1 cellular context compared by ENCODE assay signal in the genomic region with DNA sequence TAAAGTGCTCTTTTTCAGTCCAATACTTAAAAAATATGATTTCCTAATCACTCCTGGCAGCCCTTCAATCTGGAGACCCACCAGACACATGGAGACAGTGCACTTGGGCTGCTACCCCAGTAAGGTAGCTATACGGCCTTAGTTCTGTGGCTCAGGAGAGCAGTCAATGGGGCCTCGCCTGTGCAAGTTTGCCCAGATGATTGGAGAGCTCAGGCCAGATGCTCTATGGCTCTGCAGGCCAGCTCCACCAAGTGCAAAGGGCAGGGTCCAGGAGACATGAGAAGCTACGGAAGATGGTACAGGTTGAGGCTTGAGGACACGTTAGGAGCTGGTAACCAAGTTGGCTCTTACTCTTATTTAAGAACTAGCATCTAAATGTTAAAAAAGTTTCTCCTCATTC.
TF ChIP-seq lines count a peak whose summit lies in the region.

No MANE protein-coding gene starts in this region.

TF ChIP-seq in HepG2, 621 proteins besides CTCF, POLR2A, EP300 and RAD21 (continues in another document):
- TF ChIP-seq ZFP90 (CRISPR knock-in tag; IDR thresholded peaks at IDR 0.05; ENCODE audit: borderline replicate concordance) (no peak), ZNF468 (CRISPR knock-in tag; IDR thresholded peaks at IDR 0.05) (no peak), NAIF1 (CRISPR knock-in tag; IDR thresholded peaks at IDR 0.05; ENCODE audit: borderline replicate concordance) (no peak), ZNF598 (CRISPR knock-in tag; IDR thresholded peaks at IDR 0.05; ENCODE audit: borderline replicate concordance) (peak; percentile 40; the same call in 1 of the 2 replicates), SRY (CRISPR knock-in tag; IDR thresholded peaks at IDR 0.05) (no peak), ZNF737 (CRISPR knock-in tag; IDR thresholded peaks at IDR 0.05; ENCODE audit: borderline replicate concordance) (no peak), ZNF550 (CRISPR knock-in tag; IDR thresholded peaks at IDR 0.05; ENCODE audit: borderline replicate concordance) (no peak), MTA3 (CRISPR knock-in tag; IDR thresholded peaks at IDR 0.05) (no peak), MIER3 (CRISPR knock-in tag; IDR thresholded peaks at IDR 0.05; ENCODE audit: borderline replicate concordance) (no peak), ETV6 (CRISPR knock-in tag; conservative IDR thresholded peaks at IDR 0.05) (no peak), KDM4B (CRISPR knock-in tag; IDR thresholded peaks at IDR 0.05) (no peak), ZFP36 (IDR thresholded peaks at IDR 0.05; ENCODE audit: borderline replicate concordance, low read depth, low read length, partially characterized antibody) (no peak)
- TF ChIP-seq, protein P1, sequence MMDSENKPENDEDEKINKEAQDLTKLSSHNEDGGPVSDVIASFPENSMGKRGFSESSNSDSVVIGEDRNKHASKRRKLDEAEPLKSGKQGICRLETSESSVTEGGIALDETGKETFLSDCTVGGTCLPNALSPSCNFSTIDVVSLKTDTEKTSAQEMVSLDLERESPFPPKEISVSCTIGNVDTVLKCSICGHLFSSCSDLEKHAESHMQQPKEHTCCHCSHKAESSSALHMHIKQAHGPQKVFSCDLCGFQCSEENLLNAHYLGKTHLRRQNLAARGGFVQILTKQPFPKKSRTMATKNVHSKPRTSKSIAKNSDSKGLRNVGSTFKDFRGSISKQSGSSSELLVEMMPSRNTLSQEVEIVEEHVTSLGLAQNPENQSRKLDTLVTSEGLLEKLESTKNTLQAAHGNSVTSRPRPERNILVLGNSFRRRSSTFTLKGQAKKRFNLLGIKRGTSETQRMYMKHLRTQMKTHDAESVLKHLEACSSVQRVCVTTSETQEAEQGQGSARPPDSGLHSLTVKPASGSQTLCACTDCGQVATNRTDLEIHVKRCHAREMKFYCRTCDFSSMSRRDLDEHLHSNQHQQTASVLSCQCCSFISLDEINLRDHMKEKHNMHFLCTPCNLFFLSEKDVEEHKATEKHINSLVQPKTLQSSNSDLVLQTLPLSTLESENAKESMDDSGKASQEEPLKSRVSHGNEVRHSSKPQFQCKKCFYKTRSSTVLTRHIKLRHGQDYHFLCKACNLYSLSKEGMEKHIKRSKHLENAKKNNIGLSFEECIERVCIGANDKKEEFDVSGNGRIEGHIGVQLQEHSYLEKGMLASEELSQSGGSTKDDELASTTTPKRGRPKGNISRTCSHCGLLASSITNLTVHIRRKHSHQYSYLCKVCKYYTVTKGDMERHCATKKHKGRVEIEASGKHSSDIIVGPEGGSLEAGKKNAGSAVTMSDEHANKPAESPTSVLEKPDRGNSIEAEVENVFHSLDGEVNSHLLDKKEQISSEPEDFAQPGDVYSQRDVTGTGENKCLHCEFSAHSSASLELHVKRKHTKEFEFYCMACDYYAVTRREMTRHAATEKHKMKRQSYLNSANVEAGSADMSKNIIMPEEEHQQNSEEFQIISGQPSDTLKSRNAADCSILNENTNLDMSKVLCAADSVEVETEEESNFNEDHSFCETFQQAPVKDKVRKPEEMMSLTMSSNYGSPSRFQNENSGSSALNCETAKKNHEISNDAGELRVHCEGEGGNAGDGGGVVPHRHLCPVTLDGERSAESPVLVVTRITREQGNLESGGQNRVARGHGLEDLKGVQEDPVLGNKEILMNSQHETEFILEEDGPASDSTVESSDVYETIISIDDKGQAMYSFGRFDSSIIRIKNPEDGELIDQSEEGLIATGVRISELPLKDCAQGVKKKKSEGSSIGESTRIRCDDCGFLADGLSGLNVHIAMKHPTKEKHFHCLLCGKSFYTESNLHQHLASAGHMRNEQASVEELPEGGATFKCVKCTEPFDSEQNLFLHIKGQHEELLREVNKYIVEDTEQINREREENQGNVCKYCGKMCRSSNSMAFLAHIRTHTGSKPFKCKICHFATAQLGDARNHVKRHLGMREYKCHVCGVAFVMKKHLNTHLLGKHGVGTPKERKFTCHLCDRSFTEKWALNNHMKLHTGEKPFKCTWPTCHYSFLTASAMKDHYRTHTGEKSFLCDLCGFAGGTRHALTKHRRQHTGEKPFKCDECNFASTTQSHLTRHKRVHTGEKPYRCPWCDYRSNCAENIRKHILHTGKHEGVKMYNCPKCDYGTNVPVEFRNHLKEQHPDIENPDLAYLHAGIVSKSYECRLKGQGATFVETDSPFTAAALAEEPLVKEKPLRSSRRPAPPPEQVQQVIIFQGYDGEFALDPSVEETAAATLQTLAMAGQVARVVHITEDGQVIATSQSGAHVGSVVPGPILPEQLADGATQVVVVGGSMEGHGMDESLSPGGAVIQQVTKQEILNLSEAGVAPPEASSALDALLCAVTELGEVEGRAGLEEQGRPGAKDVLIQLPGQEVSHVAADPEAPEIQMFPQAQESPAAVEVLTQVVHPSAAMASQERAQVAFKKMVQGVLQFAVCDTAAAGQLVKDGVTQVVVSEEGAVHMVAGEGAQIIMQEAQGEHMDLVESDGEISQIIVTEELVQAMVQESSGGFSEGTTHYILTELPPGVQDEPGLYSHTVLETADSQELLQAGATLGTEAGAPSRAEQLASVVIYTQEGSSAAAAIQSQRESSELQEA (CRISPR knock-in tag; IDR thresholded peaks at IDR 0.05; ENCODE audit: not compliant biosample characterization), result no peak
- TF ChIP-seq, protein P2, sequence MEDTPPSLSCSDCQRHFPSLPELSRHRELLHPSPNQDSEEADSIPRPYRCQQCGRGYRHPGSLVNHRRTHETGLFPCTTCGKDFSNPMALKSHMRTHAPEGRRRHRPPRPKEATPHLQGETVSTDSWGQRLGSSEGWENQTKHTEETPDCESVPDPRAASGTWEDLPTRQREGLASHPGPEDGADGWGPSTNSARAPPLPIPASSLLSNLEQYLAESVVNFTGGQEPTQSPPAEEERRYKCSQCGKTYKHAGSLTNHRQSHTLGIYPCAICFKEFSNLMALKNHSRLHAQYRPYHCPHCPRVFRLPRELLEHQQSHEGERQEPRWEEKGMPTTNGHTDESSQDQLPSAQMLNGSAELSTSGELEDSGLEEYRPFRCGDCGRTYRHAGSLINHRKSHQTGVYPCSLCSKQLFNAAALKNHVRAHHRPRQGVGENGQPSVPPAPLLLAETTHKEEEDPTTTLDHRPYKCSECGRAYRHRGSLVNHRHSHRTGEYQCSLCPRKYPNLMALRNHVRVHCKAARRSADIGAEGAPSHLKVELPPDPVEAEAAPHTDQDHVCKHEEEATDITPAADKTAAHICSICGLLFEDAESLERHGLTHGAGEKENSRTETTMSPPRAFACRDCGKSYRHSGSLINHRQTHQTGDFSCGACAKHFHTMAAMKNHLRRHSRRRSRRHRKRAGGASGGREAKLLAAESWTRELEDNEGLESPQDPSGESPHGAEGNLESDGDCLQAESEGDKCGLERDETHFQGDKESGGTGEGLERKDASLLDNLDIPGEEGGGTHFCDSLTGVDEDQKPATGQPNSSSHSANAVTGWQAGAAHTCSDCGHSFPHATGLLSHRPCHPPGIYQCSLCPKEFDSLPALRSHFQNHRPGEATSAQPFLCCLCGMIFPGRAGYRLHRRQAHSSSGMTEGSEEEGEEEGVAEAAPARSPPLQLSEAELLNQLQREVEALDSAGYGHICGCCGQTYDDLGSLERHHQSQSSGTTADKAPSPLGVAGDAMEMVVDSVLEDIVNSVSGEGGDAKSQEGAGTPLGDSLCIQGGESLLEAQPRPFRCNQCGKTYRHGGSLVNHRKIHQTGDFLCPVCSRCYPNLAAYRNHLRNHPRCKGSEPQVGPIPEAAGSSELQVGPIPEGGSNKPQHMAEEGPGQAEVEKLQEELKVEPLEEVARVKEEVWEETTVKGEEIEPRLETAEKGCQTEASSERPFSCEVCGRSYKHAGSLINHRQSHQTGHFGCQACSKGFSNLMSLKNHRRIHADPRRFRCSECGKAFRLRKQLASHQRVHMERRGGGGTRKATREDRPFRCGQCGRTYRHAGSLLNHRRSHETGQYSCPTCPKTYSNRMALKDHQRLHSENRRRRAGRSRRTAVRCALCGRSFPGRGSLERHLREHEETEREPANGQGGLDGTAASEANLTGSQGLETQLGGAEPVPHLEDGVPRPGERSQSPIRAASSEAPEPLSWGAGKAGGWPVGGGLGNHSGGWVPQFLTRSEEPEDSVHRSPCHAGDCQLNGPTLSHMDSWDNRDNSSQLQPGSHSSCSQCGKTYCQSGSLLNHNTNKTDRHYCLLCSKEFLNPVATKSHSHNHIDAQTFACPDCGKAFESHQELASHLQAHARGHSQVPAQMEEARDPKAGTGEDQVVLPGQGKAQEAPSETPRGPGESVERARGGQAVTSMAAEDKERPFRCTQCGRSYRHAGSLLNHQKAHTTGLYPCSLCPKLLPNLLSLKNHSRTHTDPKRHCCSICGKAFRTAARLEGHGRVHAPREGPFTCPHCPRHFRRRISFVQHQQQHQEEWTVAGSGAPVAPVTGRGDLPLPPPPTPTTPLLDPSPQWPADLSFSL (CRISPR knock-in tag; IDR thresholded peaks at IDR 0.05), result no peak
- TF ChIP-seq, protein P3, sequence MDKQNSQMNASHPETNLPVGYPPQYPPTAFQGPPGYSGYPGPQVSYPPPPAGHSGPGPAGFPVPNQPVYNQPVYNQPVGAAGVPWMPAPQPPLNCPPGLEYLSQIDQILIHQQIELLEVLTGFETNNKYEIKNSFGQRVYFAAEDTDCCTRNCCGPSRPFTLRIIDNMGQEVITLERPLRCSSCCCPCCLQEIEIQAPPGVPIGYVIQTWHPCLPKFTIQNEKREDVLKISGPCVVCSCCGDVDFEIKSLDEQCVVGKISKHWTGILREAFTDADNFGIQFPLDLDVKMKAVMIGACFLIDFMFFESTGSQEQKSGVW (CRISPR knock-in tag; IDR thresholded peaks at IDR 0.05; ENCODE audit: borderline replicate concordance), result no peak
- TF ChIP-seq, protein P4, sequence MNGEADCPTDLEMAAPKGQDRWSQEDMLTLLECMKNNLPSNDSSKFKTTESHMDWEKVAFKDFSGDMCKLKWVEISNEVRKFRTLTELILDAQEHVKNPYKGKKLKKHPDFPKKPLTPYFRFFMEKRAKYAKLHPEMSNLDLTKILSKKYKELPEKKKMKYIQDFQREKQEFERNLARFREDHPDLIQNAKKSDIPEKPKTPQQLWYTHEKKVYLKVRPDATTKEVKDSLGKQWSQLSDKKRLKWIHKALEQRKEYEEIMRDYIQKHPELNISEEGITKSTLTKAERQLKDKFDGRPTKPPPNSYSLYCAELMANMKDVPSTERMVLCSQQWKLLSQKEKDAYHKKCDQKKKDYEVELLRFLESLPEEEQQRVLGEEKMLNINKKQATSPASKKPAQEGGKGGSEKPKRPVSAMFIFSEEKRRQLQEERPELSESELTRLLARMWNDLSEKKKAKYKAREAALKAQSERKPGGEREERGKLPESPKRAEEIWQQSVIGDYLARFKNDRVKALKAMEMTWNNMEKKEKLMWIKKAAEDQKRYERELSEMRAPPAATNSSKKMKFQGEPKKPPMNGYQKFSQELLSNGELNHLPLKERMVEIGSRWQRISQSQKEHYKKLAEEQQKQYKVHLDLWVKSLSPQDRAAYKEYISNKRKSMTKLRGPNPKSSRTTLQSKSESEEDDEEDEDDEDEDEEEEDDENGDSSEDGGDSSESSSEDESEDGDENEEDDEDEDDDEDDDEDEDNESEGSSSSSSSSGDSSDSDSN (CRISPR knock-in tag; IDR thresholded peaks at IDR 0.05), result no peak
- TF ChIP-seq, protein P5, sequence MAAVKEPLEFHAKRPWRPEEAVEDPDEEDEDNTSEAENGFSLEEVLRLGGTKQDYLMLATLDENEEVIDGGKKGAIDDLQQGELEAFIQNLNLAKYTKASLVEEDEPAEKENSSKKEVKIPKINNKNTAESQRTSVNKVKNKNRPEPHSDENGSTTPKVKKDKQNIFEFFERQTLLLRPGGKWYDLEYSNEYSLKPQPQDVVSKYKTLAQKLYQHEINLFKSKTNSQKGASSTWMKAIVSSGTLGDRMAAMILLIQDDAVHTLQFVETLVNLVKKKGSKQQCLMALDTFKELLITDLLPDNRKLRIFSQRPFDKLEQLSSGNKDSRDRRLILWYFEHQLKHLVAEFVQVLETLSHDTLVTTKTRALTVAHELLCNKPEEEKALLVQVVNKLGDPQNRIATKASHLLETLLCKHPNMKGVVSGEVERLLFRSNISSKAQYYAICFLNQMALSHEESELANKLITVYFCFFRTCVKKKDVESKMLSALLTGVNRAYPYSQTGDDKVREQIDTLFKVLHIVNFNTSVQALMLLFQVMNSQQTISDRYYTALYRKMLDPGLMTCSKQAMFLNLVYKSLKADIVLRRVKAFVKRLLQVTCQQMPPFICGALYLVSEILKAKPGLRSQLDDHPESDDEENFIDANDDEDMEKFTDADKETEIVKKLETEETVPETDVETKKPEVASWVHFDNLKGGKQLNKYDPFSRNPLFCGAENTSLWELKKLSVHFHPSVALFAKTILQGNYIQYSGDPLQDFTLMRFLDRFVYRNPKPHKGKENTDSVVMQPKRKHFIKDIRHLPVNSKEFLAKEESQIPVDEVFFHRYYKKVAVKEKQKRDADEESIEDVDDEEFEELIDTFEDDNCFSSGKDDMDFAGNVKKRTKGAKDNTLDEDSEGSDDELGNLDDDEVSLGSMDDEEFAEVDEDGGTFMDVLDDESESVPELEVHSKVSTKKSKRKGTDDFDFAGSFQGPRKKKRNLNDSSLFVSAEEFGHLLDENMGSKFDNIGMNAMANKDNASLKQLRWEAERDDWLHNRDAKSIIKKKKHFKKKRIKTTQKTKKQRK (IDR thresholded peaks at IDR 0.05; ENCODE audit: low read length), result no peak
